Comparison of ENCODE assay signal across 8 cellular contexts in the genomic region with DNA sequence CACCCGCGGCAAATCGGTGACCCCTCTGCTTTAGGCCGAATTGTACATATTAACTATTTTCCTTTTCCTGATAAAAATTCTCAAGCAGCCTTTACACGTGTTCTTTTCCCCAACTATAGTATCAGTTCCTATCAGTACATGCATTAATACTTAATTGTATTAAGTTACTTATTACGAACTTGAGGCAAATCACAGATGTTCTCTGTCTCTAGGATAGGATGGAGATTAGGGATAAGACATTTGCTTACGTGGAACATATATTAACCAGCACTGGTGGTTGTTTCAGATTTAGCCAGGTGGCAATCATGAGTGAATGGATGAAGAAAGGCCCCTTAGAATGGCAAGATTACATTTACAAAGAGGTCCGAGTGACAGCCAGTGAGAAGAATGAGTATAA. TPM values are rescaled to one million over a fixed set of nuclear protein-coding genes. Genes with fewer than 3 reads are reported as not detected.
DNase-seq lines count a peak whose midpoint lies in the region; ATAC-seq, FAIRE-seq and TF ChIP-seq lines count a peak whose summit lies in the region.

No MANE protein-coding gene starts in this region.

- H3K36me3 ChIP-seq in NT2/D1 (ENCODE audit: insufficient read depth, insufficient read length, low read length) (peaks cover 19% of the 10 kb centered on the region), endodermal cell (ENCODE audit: control insufficient read depth, insufficient read depth, low read length) (peaks cover 7% of the 10 kb centered on the region), pancreas (no peaks in the 10 kb centered on the region)

- BruUV-seq in Calu3 (replicated peaks; lab: Mats Ljungman, UMichigan) = no TSS peak

- H3K27me3 ChIP-seq in NT2/D1 (ENCODE audit: insufficient read depth, insufficient read length) = no peaks in the 10 kb centered on the region
- H3K27me3 ChIP-seq in endodermal cell (ENCODE audit: control insufficient read depth, insufficient read depth, low read length, poor library complexity, severe bottlenecking) = peaks cover 22% of the 10 kb centered on the region
- H3K27me3 ChIP-seq in pancreas = no peaks in the 10 kb centered on the region

- TF ChIP-seq CTCF in Calu3 (IDR thresholded peaks at IDR 0.05; ENCODE audit: unreplicated experiment) (no peak), endodermal cell (conservative IDR thresholded peaks at IDR 0.05) (no peak), pancreas (IDR thresholded peaks at IDR 0.05) (no peak)

- no peaks in the 10 kb centered on the region for H3K9me3 Mint-ChIP-seq in Calu3 (ENCODE audit: low read depth, unreplicated experiment)
- no peaks in the 10 kb centered on the region for H3K9me3 Mint-ChIP-seq in endodermal cell

- no peak for FAIRE-seq in pancreas (lab: Jason Lieb, UNC)

- H3K27ac Mint-ChIP-seq in Calu3 (ENCODE audit: unreplicated experiment) (peak overlapping the region; percentile 89), endodermal cell (peak overlapping the region; percentile 81)

- H3K27me3 Mint-ChIP-seq in Calu3 (ENCODE audit: unreplicated experiment) = no peaks in the 10 kb centered on the region
- H3K27me3 Mint-ChIP-seq in endodermal cell (ENCODE audit: insufficient read depth) = peaks cover 18% of the 10 kb centered on the region

- H3K4me1 ChIP-seq in NT2/D1 (ENCODE audit: insufficient read depth, insufficient read length) (no peaks in the 10 kb centered on the region), endodermal cell (ENCODE audit: control insufficient read depth, insufficient read depth, low read length) (peaks cover 3% of the 10 kb centered on the region), pancreas (peaks cover 0 to 6% (median 0%) of the 10 kb centered on the region in 3 donors)

- H3K4me1 Mint-ChIP-seq in Calu3 (ENCODE audit: low read depth, unreplicated experiment) (peaks cover 20% of the 10 kb centered on the region), endodermal cell (peaks cover 9% of the 10 kb centered on the region)

- no peaks in the 10 kb centered on the region for H3K9me3 ChIP-seq in NT2/D1 (ENCODE audit: insufficient read depth, low read length)
- H3K9me3 ChIP-seq in endodermal cell (ENCODE audit: control insufficient read depth, low read length) = no peaks in the 10 kb centered on the region
- H3K9me3 ChIP-seq in pancreas = no peaks in the 10 kb centered on the region

- CTCF ChIA-PET in Calu3 (lab: Charles Lee) = interaction anchor here (0.6 kb wide), 1 partner anchor 1795 kb away, joined by 3 read pairs; no protein-coding TSS in a partner anchor

- no peak for TF ChIP-seq POLR2A in erythroblast (IDR thresholded peaks at IDR 0.05; ENCODE audit: low read length)

- peak overlapping the region; percentile 63 for H3K4me3 ChIP-seq in NT2/D1 (ENCODE audit: insufficient read length, low read depth)
- peak overlapping the region; percentile 94 for H3K4me3 ChIP-seq in endodermal cell (ENCODE audit: low read length)
- peak overlapping the region; percentile 19 to 76 (median 42) for H3K4me3 ChIP-seq in pancreas

- ATAC-seq in pancreas = no peak
- ATAC-seq in GM19395 (IDR thresholded peaks at IDR 0.05; ENCODE audit: unreplicated experiment) = no peak
- no peak for ATAC-seq in HG02798 (IDR thresholded peaks at IDR 0.05; ENCODE audit: poor library complexity, unreplicated experiment)

- peak overlapping the region; percentile 95 for H3K4me3 Mint-ChIP-seq in Calu3 (ENCODE audit: low read depth, unreplicated experiment)
- peak overlapping the region; percentile 86 for H3K4me3 Mint-ChIP-seq in endodermal cell

- intact Hi-C loops in Calu3 (cut with micrococcal nuclease; ENCODE audit: unreplicated experiment) (loop anchor here (2.0 kb wide), 1 partner anchor 28 kb away; the partner anchor contains the start of gene SRSF7), pancreas (cut with DNase I) (no loop called here)

- DNase-seq in Calu3 (no peak), NT2/D1 (ENCODE audit: low read depth, low spot score) (no peak), endodermal cell (no peak), pancreas (no peak), NCI-H1092 treated with DMSO at 0.1 percent for 48 hours (lab: John Stamatoyannopoulos, UW) (no peak), erythroblast (lab: John Stamatoyannopoulos, UW) (no peak)

- peak overlapping the region; percentile 81 for H3K9ac ChIP-seq in NT2/D1 (ENCODE audit: insufficient read length, low read depth)
- H3K9ac ChIP-seq in endodermal cell (ENCODE audit: extremely low read depth, low read length, poor library complexity, severe bottlenecking) = peak overlapping the region; percentile 53

- 35 to 41% methylated on average over 7 to 8 of the region's 8 CpGs for WGBS in endodermal cell (ENCODE audit: insufficient coverage in 1 of 2, insufficient read length in 1 of 2), 2 experiments
- WGBS in pancreas, 2 donors = 8 to 9% methylated on average over 8 of the region's 8 CpGs

- H3K36me3 Mint-ChIP-seq in Calu3 (ENCODE audit: insufficient read depth, unreplicated experiment) (peaks cover 36% of the 10 kb centered on the region), endodermal cell (ENCODE audit: low read depth) (peaks cover 16% of the 10 kb centered on the region)

- no peak overlapping the region for H3K27ac ChIP-seq in endodermal cell (ENCODE audit: low read depth, low read length)
- peak overlapping the region in 1 of 4 donors; percentile 41 for H3K27ac ChIP-seq in pancreas

RNA-seq across cellular contexts. Expression of gene GEMIN6, which starts 0.7 kb away (rescaled TPM):
- total RNA-seq in Calu3 (2022) (24.4 TPM in 2 replicates), endodermal cell (10 to 100 TPM; 15.7 to 17.8 TPM), pancreas (1 to 10 TPM; 2.8 to 7.2 (median 5.3) TPM)
- polyA plus RNA-seq in endodermal cell (2013, experiment 1 of 2) = 14.4 TPM
- polyA plus RNA-seq in endodermal cell (2013, experiment 2 of 2) = 12.4 TPM
- polyA plus RNA-seq in pancreas = 1 to 10 TPM; 3.7 to 6.0 TPM

RNA-seq across cellular contexts. Expression of gene SRSF7, which starts 27.5 kb away (rescaled TPM):
- total RNA-seq in Calu3 (2022) (184 and 203 TPM in 2 replicates), endodermal cell (100 to 1,000 TPM; 306 to 332 TPM), pancreas (10 to 100 TPM; 27.4 to 60.8 (median 39.9) TPM)
- 316 TPM for polyA plus RNA-seq in endodermal cell (2013, experiment 1 of 2)
- polyA plus RNA-seq in endodermal cell (2013, experiment 2 of 2) = 312 TPM
- polyA plus RNA-seq in pancreas = 100 to 1,000 TPM in 1 of 2 donors, 10 to 100 TPM in 1; 75.4 to 119 TPM

Comparison
In these comparisons a context has a peak if more than half of its experiments do, and no peak if none do; other contexts are left out.
1. H3K4me3 ChIP-seq: peak in every context shown above with its lines; median percentile 94 in endodermal cell; 63 in NT2/D1; 42 in pancreas.